Comparison of ENCODE assay signal across 8 cellular contexts in the genomic region with DNA sequence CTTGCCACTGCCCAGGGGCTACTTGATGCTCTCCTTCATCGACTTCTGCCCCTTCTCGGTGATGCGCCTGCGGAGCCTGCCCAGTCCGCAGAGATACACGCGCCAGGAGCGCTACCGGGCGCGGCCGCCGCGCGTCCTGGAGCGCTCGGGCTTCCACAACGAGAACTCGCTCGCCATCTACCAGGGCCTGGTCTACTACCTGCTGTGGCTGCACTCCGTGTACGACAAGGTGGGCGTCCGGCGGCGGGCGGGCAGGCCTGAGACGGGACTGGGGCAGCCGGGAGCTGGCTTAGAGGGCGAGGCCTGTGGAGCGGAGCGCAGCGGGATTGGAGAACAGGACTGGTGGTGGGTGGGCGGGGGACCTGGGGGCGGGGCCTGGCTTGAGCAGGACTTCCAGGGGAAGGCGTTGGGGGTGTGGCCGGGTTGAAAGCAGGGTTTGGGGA. TPM values are rescaled to one million over a fixed set of nuclear protein-coding genes. Genes with fewer than 3 reads are reported as not detected.
A peak's percentile ranks its signal among the peaks of the same experiment; 100 is the strongest.
DNase-seq lines count a peak whose midpoint lies in the region; ATAC-seq and TF ChIP-seq lines count a peak whose summit lies in the region.

No MANE protein-coding gene starts in this region.

- H3K4me1 Mint-ChIP-seq in activated naive CD4-positive, alpha-beta T cell treated with anti-CD3 and anti-CD28 coated beads, Interleukin-2, amount 50 U/mL, for 24 hours: peaks cover 20% of the 10 kb centered on the region

- peaks cover 4% of the 10 kb centered on the region for H3K4me1 ChIP-seq in thymus (ENCODE audit: control insufficient read depth, insufficient read depth, low read length)

- peaks cover 28% of the 10 kb centered on the region for H3K27me3 ChIP-seq in thymus (ENCODE audit: control insufficient read depth, insufficient read depth)

- intact Hi-C loops in head of caudate nucleus (cut with DNase I): no loop called here

- peak; percentile 93 for ATAC-seq in omental fat pad (ENCODE audit: low FRiP score)

- DNase-seq in NCI-H1417 (lab: John Stamatoyannopoulos, UW): peak; percentile 73 to 78 (median 75)
- no peak for DNase-seq in NCI-H1417 treated with DMSO at 0.1 percent for 48 hours (lab: John Stamatoyannopoulos, UW)
- DNase-seq in LHCN-M2 (ENCODE audit: low read depth): peak; percentile 51
- peak; percentile 83 for DNase-seq in SK-N-DZ (ENCODE audit: low spot score)
- DNase-seq in head of caudate nucleus: peak in 41 of 42 donors; percentile 20 to 82 (median 58)
- DNase-seq in omental fat pad (ENCODE audit: low spot score): no peak

- peaks cover 9% of the 10 kb centered on the region for H3K27me3 Mint-ChIP-seq in activated naive CD4-positive, alpha-beta T cell treated with anti-CD3 and anti-CD28 coated beads, Interleukin-2, amount 50 U/mL, for 24 hours

- no peaks in the 10 kb centered on the region for H3K36me3 Mint-ChIP-seq in activated naive CD4-positive, alpha-beta T cell treated with anti-CD3 and anti-CD28 coated beads, Interleukin-2, amount 50 U/mL, for 24 hours

- no peak overlapping the region for H3K27ac Mint-ChIP-seq in activated naive CD4-positive, alpha-beta T cell treated with anti-CD3 and anti-CD28 coated beads, Interleukin-2, amount 50 U/mL, for 24 hours

- no peak overlapping the region for H3K27ac ChIP-seq in thymus (ENCODE audit: low read depth)

- no peaks in the 10 kb centered on the region for H3K36me3 ChIP-seq in thymus (ENCODE audit: control insufficient read depth, insufficient read depth)

- peak overlapping the region; percentile 62 for H3K4me3 ChIP-seq in thymus (ENCODE audit: low read length)

- H3K9me3 Mint-ChIP-seq in activated naive CD4-positive, alpha-beta T cell treated with anti-CD3 and anti-CD28 coated beads, Interleukin-2, amount 50 U/mL, for 24 hours: no peaks in the 10 kb centered on the region

- H3K4me3 Mint-ChIP-seq in activated naive CD4-positive, alpha-beta T cell treated with anti-CD3 and anti-CD28 coated beads, Interleukin-2, amount 50 U/mL, for 24 hours: peak overlapping the region; percentile 83

- WGBS in thymus: under 1% methylated on average over 37 of the region's 37 CpGs

- no peaks in the 10 kb centered on the region for H3K9me3 ChIP-seq in thymus (ENCODE audit: control insufficient read depth)

- no peak for TF ChIP-seq CTCF in omental fat pad (IDR thresholded peaks at IDR 0.05)

RNA-seq across cellular contexts. Expression of a gene that starts 12.7 kb away (rescaled TPM):
- total RNA-seq in LHCN-M2 (2014; rRNA removed) (399 and 568 TPM in 2 replicates), omental fat pad (100 to 1,000 TPM; 177 to 505 (median 425) TPM)
- polyA plus RNA-seq in LHCN-M2 (2012): 408 TPM
- polyA plus RNA-seq in SK-N-DZ (2014; cell fraction: cytosol; rRNA removed): 321 and 441 TPM in 2 replicates
- polyA plus RNA-seq in SK-N-DZ (2014; cell fraction: nucleus; rRNA removed): 139 and 164 TPM in 2 replicates
- polyA plus RNA-seq in thymus: 64.5 TPM

RNA-seq across cellular contexts. Expression of a gene that starts 26.0 kb away (rescaled TPM):
- total RNA-seq in LHCN-M2 (2014; rRNA removed): 0.11 and 0.71 TPM in 2 replicates
- polyA plus RNA-seq in LHCN-M2 (2012): 0.66 TPM
- polyA plus RNA-seq in SK-N-DZ (2014; cell fraction: cytosol; rRNA removed): 0.85 and 3.7 TPM in 2 replicates
- polyA plus RNA-seq in SK-N-DZ (2014; cell fraction: nucleus; rRNA removed): 2.0 and 5.3 TPM in 2 replicates
- total RNA-seq in omental fat pad: 1 to 10 TPM; 2.8 to 6.6 (median 4.3) TPM
- polyA plus RNA-seq in thymus: 5.8 TPM

RNA-seq across cellular contexts. Expression of a gene that starts 26.2 kb away (rescaled TPM):
- total RNA-seq in LHCN-M2 (2014; rRNA removed) (1.3 and 2.6 TPM in 2 replicates), omental fat pad (not detected)
- 1.4 TPM for polyA plus RNA-seq in LHCN-M2 (2012)
- polyA plus RNA-seq in SK-N-DZ (2014; cell fraction: cytosol; rRNA removed): not detected in 2 replicates
- not detected in 2 replicates for polyA plus RNA-seq in SK-N-DZ (2014; cell fraction: nucleus; rRNA removed)
- polyA plus RNA-seq in thymus: 0.07 TPM

RNA-seq across cellular contexts. Expression of a gene that starts 26.8 kb away (rescaled TPM):
- total RNA-seq in LHCN-M2 (2014; rRNA removed) (5.6 and 6.9 TPM in 2 replicates), omental fat pad (under 1 TPM in 3 of 4 donors, not detected in 1; 0.44 to 0.93 (median 0.84) TPM)
- 5.9 TPM for polyA plus RNA-seq in LHCN-M2 (2012)
- 0.08 and 0.10 TPM in 2 replicates for polyA plus RNA-seq in SK-N-DZ (2014; cell fraction: cytosol; rRNA removed)
- polyA plus RNA-seq in SK-N-DZ (2014; cell fraction: nucleus; rRNA removed): 0.02 and 3.2 TPM in 2 replicates
- 0.27 TPM for polyA plus RNA-seq in thymus

RNA-seq across cellular contexts. Expression of a gene that starts 41.2 kb away (rescaled TPM):
- total RNA-seq in LHCN-M2 (2014; rRNA removed): 21.2 TPM in 2 replicates
- polyA plus RNA-seq in LHCN-M2 (2012): 17.8 TPM
- 7.1 and 13.8 TPM in 2 replicates for polyA plus RNA-seq in SK-N-DZ (2014; cell fraction: cytosol; rRNA removed)
- polyA plus RNA-seq in SK-N-DZ (2014; cell fraction: nucleus; rRNA removed): 27.4 and 41.2 TPM in 2 replicates
- 10 to 100 TPM in 3 of 4 donors, 1 to 10 TPM in 1; 7.4 to 22.7 (median 10.6) TPM for total RNA-seq in omental fat pad
- 22.0 TPM for polyA plus RNA-seq in thymus

Comparison
In these comparisons a context has a peak if more than half of its experiments do, and no peak if none do; other contexts are left out.
1. DNase-seq: peak in NCI-H1417 (3 of 3), LHCN-M2 (single experiment), SK-N-DZ (single experiment) and head of caudate nucleus (41 of 42); none in NCI-H1417 treated with DMSO at 0.1 percent for 48 hours (single experiment) and omental fat pad (single experiment).